Comparison of ENCODE assay signal across 9 cellular contexts in the genomic region with DNA sequence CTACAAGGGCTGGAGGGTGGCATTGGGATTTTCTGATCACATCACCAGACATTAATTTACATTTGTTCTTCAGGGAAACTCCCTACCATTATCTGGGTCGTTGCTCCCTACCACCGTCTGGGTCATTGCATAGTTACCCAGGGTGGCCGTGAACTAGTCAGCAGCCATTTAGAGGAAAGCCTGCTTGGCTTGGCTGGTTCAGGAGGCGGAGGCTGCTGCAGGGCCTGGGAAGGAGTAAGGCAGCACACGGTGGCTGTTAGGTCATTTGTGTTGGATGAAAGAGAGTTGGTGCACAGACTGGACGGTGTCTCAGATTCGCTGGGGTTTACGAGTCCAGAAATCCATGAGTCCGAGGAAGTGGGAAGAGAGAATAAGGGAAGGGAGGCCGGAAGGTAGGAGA. TPM values are rescaled to one million over a fixed set of nuclear protein-coding genes. Genes with fewer than 3 reads are reported as not detected.
DNase-seq lines count a peak whose midpoint lies in the region; TF ChIP-seq lines count a peak whose summit lies in the region.
"Had no signal": no experiment of that assay in that cellular context is flagged by ENCODE, and none has a peak within 500 bp of the region (broad histone marks: within the 10 kb centered on the region; RNA-seq: fewer than 3 reads in every experiment).

No MANE protein-coding gene starts in this region.

- TF ChIP-seq CTCF in GM10266 (IDR thresholded peaks at IDR 0.05; ENCODE audit: control insufficient read depth, insufficient read depth, low read depth, missing control alignments): no peak
- no peak for TF ChIP-seq CTCF in GM20000 (IDR thresholded peaks at IDR 0.05; ENCODE audit: extremely low read depth, missing control alignments)
- TF ChIP-seq CTCF in kidney epithelial cell (IDR thresholded peaks at IDR 0.05; ENCODE audit: insufficient read depth, low read length, poor library complexity, severe bottlenecking): no peak
- no peak for TF ChIP-seq CTCF in WERI-Rb-1 (IDR thresholded peaks at IDR 0.05; ENCODE audit: low read depth, low read length)
- TF ChIP-seq CTCF in HFFc6 (IDR thresholded peaks at IDR 0.05): no peak

- H3K4me3 ChIP-seq in kidney epithelial cell (ENCODE audit: low read depth, low read length) (no peak overlapping the region), WERI-Rb-1 (ENCODE audit: low read depth, low read length) (no peak overlapping the region)
- H3K4me3 ChIP-seq: lung had no signal

- no peaks in the 10 kb centered on the region; the same call in 1 of the 2 replicates for H3K36me3 Mint-ChIP-seq in HFFc6 (ENCODE audit: low read depth)

- no peaks in the 10 kb centered on the region for H3K27me3 ChIP-seq in kidney epithelial cell (ENCODE audit: control insufficient read depth, insufficient read depth, low read length)
- no peaks in the 10 kb centered on the region for H3K27me3 ChIP-seq in WERI-Rb-1 (ENCODE audit: insufficient read depth, low read depth, severe bottlenecking)

- DNase-seq in GM10266 (ENCODE audit: extremely low spot score): peak; percentile 33
- DNase-seq in GM20000 (ENCODE audit: low spot score): peak; percentile 55
- DNase-seq in HK-2 (ENCODE audit: unreplicated experiment): peak; percentile 66
- peak; percentile 68 for DNase-seq in kidney epithelial cell (ENCODE audit: low read depth)
- no peak for DNase-seq in WERI-Rb-1
- DNase-seq in HFFc6: no peak
- no peak for DNase-seq in NCI-H446 (lab: John Stamatoyannopoulos, UW)
- no peak for DNase-seq in GDM1 (lab: John Stamatoyannopoulos, UW)

- H3K36me3 ChIP-seq in kidney epithelial cell (ENCODE audit: control insufficient read depth, insufficient read depth, low read length): no peaks in the 10 kb centered on the region
- no peaks in the 10 kb centered on the region; the same call in 1 of the 2 replicates for H3K36me3 ChIP-seq in WERI-Rb-1

- H3K27me3 Mint-ChIP-seq in HFFc6 (ENCODE audit: insufficient read depth): peaks cover 1% of the 10 kb centered on the region

- no peak overlapping the region for H3K27ac ChIP-seq in WERI-Rb-1

- H3K27ac Mint-ChIP-seq in HFFc6: no peak overlapping the region

- no peaks in the 10 kb centered on the region for H3K9me3 ChIP-seq in WERI-Rb-1 (ENCODE audit: severe bottlenecking)

- peaks cover 50% of the 10 kb centered on the region for H3K4me1 Mint-ChIP-seq in HFFc6 (ENCODE audit: low read depth)

- H3K9me3 Mint-ChIP-seq in HFFc6: no peaks in the 10 kb centered on the region

- H3K4me3 Mint-ChIP-seq in HFFc6: no peak overlapping the region

RNA-seq across cellular contexts. Expression of gene ARID1B, which starts 17.8 kb away (rescaled TPM):
- 47.3 and 59.0 TPM in 2 replicates for total RNA-seq in kidney epithelial cell
- total RNA-seq in HFFc6 (2021; fragmentation: NEBNext Ultra II Directional; extraction: Animal tissue kit (Norgen Biotek cat#: 25700)): 10 to 100 TPM; 32.5 to 44.3 (median 36.5) TPM

Comparison
In these comparisons a context has a peak if more than half of its experiments do, and no peak if none do; other contexts are left out.
1. DNase-seq: peak in GM10266 (single experiment), GM20000 (single experiment), HK-2 (single experiment) and kidney epithelial cell (single experiment); none in WERI-Rb-1 (single experiment), HFFc6 (single experiment), NCI-H446 (0 of 2) and GDM1 (single experiment).